22 cellular contexts compared by ENCODE assay signal in genomic region chr10:107485019-107485418, GRCh38.
"Had no signal": no experiment of that assay in that cellular context is flagged by ENCODE, and none has a peak within 500 bp of the region (broad histone marks: within the 10 kb centered on the region; RNA-seq: fewer than 3 reads in every experiment).

No MANE protein-coding gene starts in this region.

- H3K4me3 Mint-ChIP-seq: mesothelial cell of epicardium; naive B cell; naive thymus-derived CD8-positive, alpha-beta T cell had no signal

- H3K4me1 Mint-ChIP-seq: mesothelial cell of epicardium; naive thymus-derived CD8-positive, alpha-beta T cell had no signal

- ATAC-seq: esophagus mucosa; gastrocnemius medialis; heart right ventricle; left cardiac atrium; left lung; left ventricle myocardium superior; lower lobe of right lung; mucosa of descending colon; naive thymus-derived CD8-positive, alpha-beta T cell had no signal

- H3K9me3 Mint-ChIP-seq: mesothelial cell of epicardium had no signal

- H3K27ac Mint-ChIP-seq: mesothelial cell of epicardium; naive B cell; naive thymus-derived CD8-positive, alpha-beta T cell had no signal

- DNase-seq: dermis blood vessel endothelial cell; dorsolateral prefrontal cortex; effector CD4-positive, alpha-beta T cell; effector memory CD4-positive, alpha-beta T cell; erythroblast; esophagus squamous epithelium; foreskin melanocyte; gastrocnemius medialis; glutamatergic neuron; head of caudate nucleus; heart right ventricle; hippocampal formation; left cardiac atrium; left lung; left ventricle myocardium superior; lower lobe of right lung; mesenchymal stem cell; mucosa of descending colon; naive B cell; naive thymus-derived CD8-positive, alpha-beta T cell had no signal

- H3K27me3 Mint-ChIP-seq: naive B cell; naive thymus-derived CD8-positive, alpha-beta T cell had no signal

- H3K36me3 Mint-ChIP-seq: mesothelial cell of epicardium, naive B cell had no signal
